In genomic region chr9:126248680-126249079, GRCh38 we compare ENCODE assay signal across 17 cellular contexts.
DNase-seq lines count a peak whose midpoint lies in the region; ATAC-seq and TF ChIP-seq lines count a peak whose summit lies in the region.
"Had no signal": no experiment of that assay in that cellular context is flagged by ENCODE, and none has a peak within 500 bp of the region (broad histone marks: within the 10 kb centered on the region; RNA-seq: fewer than 3 reads in every experiment).

No MANE protein-coding gene starts in this region.

- peak overlapping the region; percentile 9 for H2AFZ ChIP-seq in mammary epithelial cell (ENCODE audit: low read depth, low read length)

- TF ChIP-seq POLR2A in erythroblast (IDR thresholded peaks at IDR 0.05; ENCODE audit: low read length) = no peak

- whole genome bisulfite sequencing in mammary epithelial cell (ENCODE audit: low coverage, missing lambda C conversion rate) = 70% methylated on average over 3 of the region's 3 CpGs

- peaks cover 8% of the 10 kb centered on the region for H3K4me1 ChIP-seq in mammary epithelial cell (ENCODE audit: insufficient read depth, low read length)
- H3K4me1 ChIP-seq: BLaER1 had no signal

- H3K9me3 ChIP-seq in MG63 = no peaks in the 10 kb centered on the region; the same call in none of the 2 replicates
- no peaks in the 10 kb centered on the region for H3K9me3 ChIP-seq in mammary epithelial cell (replicated peaks; ENCODE audit: insufficient read depth, low read length)

- no peak for TF ChIP-seq CTCF in mammary epithelial cell (conservative IDR thresholded peaks at IDR 0.05 in 1 of 2, IDR thresholded peaks at IDR 0.05 in 1 of 2; ENCODE audit: extremely low read depth in 1 of 2, insufficient read depth in 1 of 2, low read depth in 1 of 2, low read length in 2 of 2)

- peaks cover 8% of the 10 kb centered on the region for H3K9me3 Mint-ChIP-seq in activated naive CD4-positive, alpha-beta T cell treated with anti-CD3 and anti-CD28 coated beads, Interleukin-2, amount 10 ng/mL, durations not matched to agents 7 days and 5 days
- H3K9me3 Mint-ChIP-seq: central memory CD8-positive, alpha-beta T cell had no signal

- H3K27ac Mint-ChIP-seq in activated naive CD4-positive, alpha-beta T cell treated with anti-CD3 and anti-CD28 coated beads, Interleukin-2, amount 10 ng/mL, durations not matched to agents 7 days and 5 days = no peak overlapping the region
- H3K27ac Mint-ChIP-seq: activated naive CD4-positive, alpha-beta T cell treated with anti-CD3 and anti-CD28 coated beads for 36 hours; stimulated activated effector memory CD8-positive, alpha-beta T cell treated with anti-CD3 and anti-CD28 coated beads, Interleukin-12 subunit alpha, Interleukin-12 subunit beta, amount 100 ng/mL, for 72 hours had no signal

- H3K79me2 ChIP-seq in mammary epithelial cell (ENCODE audit: insufficient read depth, low read length) = no peaks in the 10 kb centered on the region

- H3K27me3 ChIP-seq in MG63 = no peaks in the 10 kb centered on the region
- no peaks in the 10 kb centered on the region for H3K27me3 ChIP-seq in mammary epithelial cell (ENCODE audit: insufficient read depth, low read length)
- H3K27me3 ChIP-seq: BLaER1 had no signal

- in situ Hi-C loops in mammary epithelial cell (cut with MboI; ENCODE audit: low sequenced_read_pairs in 2 of 2) = loop anchor here (25.0 kb wide), 2 partner anchors 686 to 836 kb away; no protein-coding TSS in a partner anchor

- no peaks in the 10 kb centered on the region for H4K20me1 ChIP-seq in mammary epithelial cell (ENCODE audit: insufficient read depth, low read length)
- H4K20me1 ChIP-seq: BLaER1 had no signal

- no peak overlapping the region for H3K4me2 ChIP-seq in mammary epithelial cell (ENCODE audit: insufficient read depth, low read depth, low read length)
- H3K4me2 ChIP-seq: BLaER1 had no signal

- H3K27me3 Mint-ChIP-seq in activated naive CD4-positive, alpha-beta T cell treated with anti-CD3 and anti-CD28 coated beads, Interleukin-2, amount 10 ng/mL, durations not matched to agents 7 days and 5 days = peaks cover 28% of the 10 kb centered on the region

- H3K9ac ChIP-seq in mammary epithelial cell (ENCODE audit: insufficient read depth, low read length) = no peak overlapping the region
- H3K9ac ChIP-seq: BLaER1 had no signal

- BruUV-seq in mammary epithelial cell (replicated peaks; lab: Mats Ljungman, UMichigan) = no TSS peak

- H3K4me3 ChIP-seq in MG63 (no peak overlapping the region), mammary epithelial cell (replicated peaks in 1 of 3; ENCODE audit: insufficient read depth in 1 of 3, low read depth in 2 of 3, low read length in 3 of 3) (no peak overlapping the region)
- H3K4me3 ChIP-seq: BLaER1 had no signal

- no peak for ATAC-seq in GM19395 (IDR thresholded peaks at IDR 0.05; ENCODE audit: unreplicated experiment)
- ATAC-seq in HG03159 (IDR thresholded peaks at IDR 0.05; ENCODE audit: unreplicated experiment) = no peak
- ATAC-seq: Right ventricle myocardium inferior; stimulated activated effector memory CD8-positive, alpha-beta T cell treated with anti-CD3 and anti-CD28 coated beads, Interleukin-12 subunit alpha, Interleukin-12 subunit beta, amount 100 ng/mL, for 72 hours had no signal

- H3K36me3 ChIP-seq in MG63 = no peaks in the 10 kb centered on the region
- no peaks in the 10 kb centered on the region for H3K36me3 ChIP-seq in mammary epithelial cell (ENCODE audit: insufficient read depth, low read length)
- H3K36me3 ChIP-seq: BLaER1 had no signal

- intact Hi-C loops in mammary epithelial cell (cut with micrococcal nuclease) = no loop called here

- H3K4me3 Mint-ChIP-seq in activated naive CD4-positive, alpha-beta T cell treated with anti-CD3 and anti-CD28 coated beads, Interleukin-2, amount 10 ng/mL, durations not matched to agents 7 days and 5 days = no peak overlapping the region
- H3K4me3 Mint-ChIP-seq: activated naive CD4-positive, alpha-beta T cell treated with anti-CD3 and anti-CD28 coated beads for 36 hours; central memory CD8-positive, alpha-beta T cell; stimulated activated effector memory CD8-positive, alpha-beta T cell treated with anti-CD3 and anti-CD28 coated beads, Interleukin-12 subunit alpha, Interleukin-12 subunit beta, amount 100 ng/mL, for 72 hours had no signal

- CTCF ChIA-PET in mammary epithelial cell (lab: Charles Lee; ENCODE audit: low non-redundant PET) = no interaction called here
- CTCF ChIA-PET in activated naive CD4-positive, alpha-beta T cell treated with anti-CD3 and anti-CD28 coated beads, Interleukin-2, amount 10 ng/mL, durations not matched to agents 7 days and 5 days (lab: Charles Lee) = no interaction called here

- peak; percentile 68 for DNase-seq in AG20443 (ENCODE audit: low spot score)
- DNase-seq in MG63 = peak; percentile 31
- DNase-seq in mammary epithelial cell = peak; percentile 91
- DNase-seq in kidney tubule cell (ENCODE audit: low spot score) = peak; percentile 88
- DNase-seq in erythroblast (lab: John Stamatoyannopoulos, UW) = no peak
- DNase-seq in activated naive CD4-positive, alpha-beta T cell treated with anti-CD3 and anti-CD28 coated beads, Interleukin-2, amount 10 ng/mL, durations not matched to agents 7 days and 5 days = no peak
- DNase-seq: activated naive CD4-positive, alpha-beta T cell treated with anti-CD3 and anti-CD28 coated beads for 36 hours; DMS53; KG1; NCI-H1930; NCI-H69 had no signal

- no peak overlapping the region for H3K27ac ChIP-seq in mammary epithelial cell (ENCODE audit: insufficient read depth, low read depth, low read length)
- H3K27ac ChIP-seq: BLaER1 had no signal

- dilution Hi-C loops in mammary epithelial cell (cut with HindIII; ENCODE audit: low sequenced_read_pairs) = no loop called here

- H3K36me3 Mint-ChIP-seq in activated naive CD4-positive, alpha-beta T cell treated with anti-CD3 and anti-CD28 coated beads, Interleukin-2, amount 10 ng/mL, durations not matched to agents 7 days and 5 days = no peaks in the 10 kb centered on the region
- H3K36me3 Mint-ChIP-seq: stimulated activated effector memory CD8-positive, alpha-beta T cell treated with anti-CD3 and anti-CD28 coated beads, Interleukin-12 subunit alpha, Interleukin-12 subunit beta, amount 100 ng/mL, for 72 hours had no signal

- no peaks in the 10 kb centered on the region for H3K4me1 Mint-ChIP-seq in activated naive CD4-positive, alpha-beta T cell treated with anti-CD3 and anti-CD28 coated beads, Interleukin-2, amount 10 ng/mL, durations not matched to agents 7 days and 5 days
- H3K4me1 Mint-ChIP-seq: central memory CD8-positive, alpha-beta T cell; stimulated activated effector memory CD8-positive, alpha-beta T cell treated with anti-CD3 and anti-CD28 coated beads, Interleukin-12 subunit alpha, Interleukin-12 subunit beta, amount 100 ng/mL, for 72 hours had no signal

Comparison
In these comparisons a context has a peak if more than half of its experiments do, and no peak if none do; other contexts are left out.
1. DNase-seq: peak in AG20443 (single experiment), MG63 (single experiment), mammary epithelial cell (single experiment) and kidney tubule cell (single experiment); none in erythroblast (0 of 2) and activated naive CD4-positive, alpha-beta T cell treated with anti-CD3 and anti-CD28 coated beads, Interleukin-2, amount 10 ng/mL, durations not matched to agents 7 days and 5 days (single experiment).